Comparison of ENCODE assay signal across 8 cellular contexts in genomic region chr3:177338697-177339219, GRCh38.
DNase-seq lines count a peak whose midpoint lies in the region; ATAC-seq and TF ChIP-seq lines count a peak whose summit lies in the region.

No MANE protein-coding gene starts in this region.

- no peak for TF ChIP-seq POLR2A in IMR-90 (IDR thresholded peaks at IDR 0.05; ENCODE audit: low read depth, low read length)
- TF ChIP-seq POLR2A in body of pancreas (IDR thresholded peaks at IDR 0.05) = no peak

- H2BK20ac ChIP-seq in IMR-90 (ENCODE audit: low read depth, low read length) = 0 out of 2 replicates have a peak overlapping the region, but pooled peaks have one; percentile 8

- no peaks in the 10 kb centered on the region for H3K27me3 Mint-ChIP-seq in progenitor cell of endocrine pancreas

- no peak overlapping the region for H3K4me3 Mint-ChIP-seq in progenitor cell of endocrine pancreas (ENCODE audit: low read depth)

- intact Hi-C loops in IMR-90 (cut with micrococcal nuclease) (no loop called here), body of pancreas (cut with DNase I) (no loop called here)

- no CpG with 5 or more reads among the region's 3 CpGs for WGBS in IMR-90 (ENCODE audit: extremely low coverage in 2 of 2, insufficient read length in 1 of 2), 2 experiments
- WGBS in body of pancreas, 2 donors = 42 to 61% methylated on average over 1 to 3 of the region's 3 CpGs

- H3K27me3 ChIP-seq in IMR-90 (ENCODE audit: control insufficient read depth, insufficient read depth, low read length) (no peaks in the 10 kb centered on the region), body of pancreas (no peaks in the 10 kb centered on the region)

- no peaks in the 10 kb centered on the region for H3K36me3 Mint-ChIP-seq in progenitor cell of endocrine pancreas (ENCODE audit: insufficient read depth)

- H3K4me1 Mint-ChIP-seq in progenitor cell of endocrine pancreas (ENCODE audit: low read depth) = peaks cover 9% of the 10 kb centered on the region

- TF ChIP-seq CTCF in IMR-90 (conservative IDR thresholded peaks at IDR 0.05; ENCODE audit: low read depth, low read length) = no peak
- TF ChIP-seq CTCF in body of pancreas (IDR thresholded peaks at IDR 0.05) = no peak
- TF ChIP-seq CTCF in progenitor cell of endocrine pancreas (IDR thresholded peaks at IDR 0.05; ENCODE audit: unreplicated experiment) = no peak

- H3K79me1 ChIP-seq in IMR-90 (ENCODE audit: low read depth in 1 of 2, low read length in 2 of 2) = no peaks in the 10 kb centered on the region

- H3K27ac ChIP-seq in IMR-90 (ENCODE audit: insufficient read depth, low read length) (no peak overlapping the region; the same call in 1 of the 2 replicates), body of pancreas (peak overlapping the region in 3 of 4 donors; percentile 22 to 78 (median 73))

- no peak overlapping the region for H3K23ac ChIP-seq in IMR-90 (ENCODE audit: low read depth, low read length)

- no peaks in the 10 kb centered on the region for H4K20me1 ChIP-seq in IMR-90 (ENCODE audit: insufficient read depth, low read length)

- no peak overlapping the region for H3K4ac ChIP-seq in IMR-90 (ENCODE audit: low read depth, low read length)

- CTCF ChIA-PET in IMR-90 (lab: Yijun Ruan, JAX) = no interaction called here

- peak overlapping the region; percentile 10; the same call in 1 of the 2 replicates for H4K5ac ChIP-seq in IMR-90 (ENCODE audit: low read depth, low read length)

- no peak overlapping the region for H2AK9ac ChIP-seq in IMR-90 (replicated peaks; ENCODE audit: low read depth, low read length, poor library complexity)

- no peak overlapping the region for H4K91ac ChIP-seq in IMR-90 (ENCODE audit: insufficient read depth, low read depth, low read length)

- in situ Hi-C loops in IMR-90 (cut with MboI; ENCODE audit: low sequenced_read_pairs) = no loop called here

- no peak overlapping the region for H3K56ac ChIP-seq in IMR-90 (ENCODE audit: extremely low read depth, insufficient read depth, low read length)

- H3K9me1 ChIP-seq in IMR-90 (ENCODE audit: insufficient read depth, low read length) = peaks cover 3% of the 10 kb centered on the region; the same call in 1 of the 2 replicates

- no peak overlapping the region; the same call in 1 of the 2 replicates for H2AK5ac ChIP-seq in IMR-90 (ENCODE audit: low read depth, low read length)

- H3K9me3 ChIP-seq in IMR-90 (ENCODE audit: control insufficient read depth, insufficient read depth, low read length) (no peaks in the 10 kb centered on the region), body of pancreas (no peaks in the 10 kb centered on the region)

- H3K9me3 Mint-ChIP-seq in progenitor cell of endocrine pancreas (ENCODE audit: low read depth) = no peaks in the 10 kb centered on the region

- H3K4me2 ChIP-seq in IMR-90 (ENCODE audit: low read depth, low read length) = no peak overlapping the region

- H3K4me3 ChIP-seq in IMR-90 (ENCODE audit: insufficient read depth, low read depth, low read length) = no peak overlapping the region
- H3K4me3 ChIP-seq in body of pancreas = no peak overlapping the region

- ATAC-seq in GM21360 (IDR thresholded peaks at IDR 0.05; ENCODE audit: unreplicated experiment) (peak; percentile 47), IMR-90 (ENCODE audit: low read depth) (peak; percentile 36; the same call in 1 of the 2 replicates), body of pancreas (peak; percentile 85), GM19455 (IDR thresholded peaks at IDR 0.05; ENCODE audit: unreplicated experiment) (no peak), GM18519 (IDR thresholded peaks at IDR 0.05; ENCODE audit: low FRiP score, unreplicated experiment) (no peak)

- BruUV-seq in IMR-90 (replicated peaks; lab: Mats Ljungman, UMichigan) = no TSS peak

- H2BK15ac ChIP-seq in IMR-90 (ENCODE audit: low read depth, low read length) = peak overlapping the region; percentile 81; the same call in 1 of the 3 replicates

- dilution Hi-C loops in IMR-90 (cut with HindIII; ENCODE audit: low sequenced_read_pairs, unreplicated experiment) = no loop called here

- H3K27ac Mint-ChIP-seq in progenitor cell of endocrine pancreas = peak overlapping the region; percentile 29

- H3K4me1 ChIP-seq in IMR-90 (ENCODE audit: control insufficient read depth, insufficient read depth, low read length) (peaks cover 11% of the 10 kb centered on the region), body of pancreas (peaks cover 31% of the 10 kb centered on the region)

- no peak overlapping the region for H3K14ac ChIP-seq in IMR-90 (replicated peaks; ENCODE audit: low read depth, low read length)

- peak overlapping the region; percentile 17; the same call in 1 of the 2 replicates for H3K18ac ChIP-seq in IMR-90 (ENCODE audit: low read depth, low read length)

- DNase-seq in IMR-90 (peak; percentile 65), body of pancreas (peak in 2 of 4 donors; percentile 31 to 56), progenitor cell of endocrine pancreas (ENCODE audit: low spot score, unreplicated experiment) (no peak), NCI-H2081 (lab: John Stamatoyannopoulos, UW) (no peak), NCI-H526 treated with DMSO at 0.1 percent for 48 hours (lab: John Stamatoyannopoulos, UW) (no peak)

- H3K9ac ChIP-seq in IMR-90 (ENCODE audit: low read depth, low read length) = no peak overlapping the region

- POLR2A ChIA-PET in IMR-90 (lab: Charles Lee; ENCODE audit: unreplicated experiment) = no interaction called here

- H3K36me3 ChIP-seq in IMR-90 (ENCODE audit: control insufficient read depth, insufficient read depth, low read length) = no peaks in the 10 kb centered on the region
- H3K36me3 ChIP-seq in body of pancreas (replicated peaks in 1 of 2; ENCODE audit: insufficient read depth in 1 of 2, low read depth in 2 of 2) = no peaks in the 10 kb centered on the region

- H2BK5ac ChIP-seq in IMR-90 (ENCODE audit: low read depth, low read length, poor library complexity, severe bottlenecking) = no peak overlapping the region

- no peak overlapping the region for H4K8ac ChIP-seq in IMR-90 (ENCODE audit: low read depth in 2 of 2, low read length in 2 of 2)

- peak overlapping the region; percentile 9; the same call in 1 of the 2 replicates for H2BK120ac ChIP-seq in IMR-90 (ENCODE audit: low read depth, low read length)

- TF ChIP-seq RAD21 in IMR-90 (IDR thresholded peaks at IDR 0.05; ENCODE audit: low read length) = no peak

- no peak overlapping the region for H2AFZ ChIP-seq in IMR-90 (replicated peaks; ENCODE audit: low read length, poor library complexity)

TF ChIP-seq in IMR-90, 13 proteins besides CTCF, POLR2A, EP300 and RAD21:
- TF ChIP-seq FOS (IDR thresholded peaks at IDR 0.05; ENCODE audit: low read depth, low read length) (no peak), CEBPB (IDR thresholded peaks at IDR 0.05; ENCODE audit: low read depth, low read length) (peak; percentile 86)

Comparison
In these comparisons a context has a peak if more than half of its experiments do, and no peak if none do; other contexts are left out.
1. ATAC-seq: peak in GM21360 (single experiment), IMR-90 (single experiment) and body of pancreas (single experiment); none in GM19455 (single experiment) and GM18519 (single experiment).